ENCODE assay signal across 8 cellular contexts in the genomic region with DNA sequence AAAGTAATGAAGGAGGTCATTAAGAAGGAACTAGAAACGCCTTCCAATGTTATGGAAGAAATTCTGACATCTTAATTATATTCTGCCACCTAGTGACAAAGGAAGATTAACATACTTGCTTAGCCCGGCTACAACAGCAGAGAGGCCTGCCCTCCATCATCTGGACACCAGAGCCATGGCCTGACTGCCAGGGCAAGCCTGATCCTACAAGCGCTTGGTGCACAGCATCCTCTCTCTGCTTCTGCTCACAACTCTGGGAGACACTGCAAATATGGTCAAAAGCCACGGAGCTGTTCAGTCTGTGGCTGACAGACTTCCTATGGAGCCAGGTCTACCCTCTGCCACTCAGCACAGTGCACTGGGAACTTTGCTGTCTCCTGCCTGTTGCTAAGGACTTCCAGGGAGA.
DNase-seq lines count a peak whose midpoint lies in the region; ATAC-seq, FAIRE-seq and TF ChIP-seq lines count a peak whose summit lies in the region.

No MANE protein-coding gene starts in this region.

- peak overlapping the region; percentile 62 for H3K27ac Mint-ChIP-seq in astrocyte (ENCODE audit: unreplicated experiment)

- H3K4me2 ChIP-seq in astrocyte (ENCODE audit: low read length): no peak overlapping the region

- no peaks in the 10 kb centered on the region for H3K27me3 Mint-ChIP-seq in astrocyte (ENCODE audit: low read depth, unreplicated experiment)

- H3K4me1 ChIP-seq in astrocyte (ENCODE audit: insufficient read depth, low read length) (peaks cover 7% of the 10 kb centered on the region), right atrium auricular region (no peaks in the 10 kb centered on the region)

- H4K20me1 ChIP-seq in astrocyte (ENCODE audit: insufficient read depth, low read length): no peaks in the 10 kb centered on the region

- ATAC-seq in GM18870 (IDR thresholded peaks at IDR 0.05; ENCODE audit: unreplicated experiment) (peak; percentile 85), HG03175 (IDR thresholded peaks at IDR 0.05; ENCODE audit: unreplicated experiment) (peak; percentile 78), GM21786 (IDR thresholded peaks at IDR 0.05; ENCODE audit: unreplicated experiment) (no peak)

- no peaks in the 10 kb centered on the region for H3K9me3 ChIP-seq in astrocyte (ENCODE audit: insufficient read depth, low read depth, low read length)
- no peaks in the 10 kb centered on the region for H3K9me3 ChIP-seq in right atrium auricular region

- peaks cover 18% of the 10 kb centered on the region for H3K4me1 Mint-ChIP-seq in astrocyte (ENCODE audit: low read depth, unreplicated experiment)

- H3K4me3 Mint-ChIP-seq in astrocyte (ENCODE audit: unreplicated experiment): no peak overlapping the region

- no peaks in the 10 kb centered on the region for H3K36me3 Mint-ChIP-seq in astrocyte (ENCODE audit: low read depth, unreplicated experiment)

- no peak overlapping the region for H3K9ac ChIP-seq in astrocyte (ENCODE audit: low read length)

- H3K27ac ChIP-seq in astrocyte (ENCODE audit: low read depth, low read length) (no peak overlapping the region), right atrium auricular region (no peak overlapping the region)

- peak overlapping the region; percentile 70 for H2AFZ ChIP-seq in astrocyte (ENCODE audit: low read depth, low read length)

- DNase-seq in Caki2 (ENCODE audit: low read depth) (peak; percentile 69), NCI-H774 (lab: John Stamatoyannopoulos, UW) (peak; percentile 22), astrocyte (ENCODE audit: low read depth) (peak; percentile 56), right atrium auricular region (ENCODE audit: low spot score) (peak; percentile 67), putamen (ENCODE audit: low spot score) (peak; percentile 71)

- H3K9me3 Mint-ChIP-seq in astrocyte (ENCODE audit: unreplicated experiment): no peaks in the 10 kb centered on the region

- peak; percentile 43 for TF ChIP-seq CTCF in astrocyte (IDR thresholded peaks at IDR 0.05; ENCODE audit: insufficient read depth, low read depth, low read length)
- TF ChIP-seq CTCF in right atrium auricular region (IDR thresholded peaks at IDR 0.05): peak; percentile 20 to 69

- H3K27me3 ChIP-seq in astrocyte (ENCODE audit: insufficient read depth, low read length): no peaks in the 10 kb centered on the region
- no peaks in the 10 kb centered on the region for H3K27me3 ChIP-seq in right atrium auricular region

- FAIRE-seq in astrocyte (lab: Jason Lieb, UNC): peak; percentile 74

- no peaks in the 10 kb centered on the region for H3K79me2 ChIP-seq in astrocyte (ENCODE audit: insufficient read depth, low read length)

- H3K4me3 ChIP-seq in astrocyte (ENCODE audit: insufficient read depth, low read depth, low read length) (no peak overlapping the region), right atrium auricular region (no peak overlapping the region)

- no peaks in the 10 kb centered on the region for H3K36me3 ChIP-seq in astrocyte (ENCODE audit: insufficient read depth, low read length)
- no peaks in the 10 kb centered on the region for H3K36me3 ChIP-seq in right atrium auricular region

- in situ Hi-C loops in Caki2 (cut with HindIII; ENCODE audit: low pct_unique_long_range_greater_than_20kb, low sequenced_read_pairs): no loop called here
